Comparison of ENCODE assay signal across 9 cellular contexts in the genomic region with DNA sequence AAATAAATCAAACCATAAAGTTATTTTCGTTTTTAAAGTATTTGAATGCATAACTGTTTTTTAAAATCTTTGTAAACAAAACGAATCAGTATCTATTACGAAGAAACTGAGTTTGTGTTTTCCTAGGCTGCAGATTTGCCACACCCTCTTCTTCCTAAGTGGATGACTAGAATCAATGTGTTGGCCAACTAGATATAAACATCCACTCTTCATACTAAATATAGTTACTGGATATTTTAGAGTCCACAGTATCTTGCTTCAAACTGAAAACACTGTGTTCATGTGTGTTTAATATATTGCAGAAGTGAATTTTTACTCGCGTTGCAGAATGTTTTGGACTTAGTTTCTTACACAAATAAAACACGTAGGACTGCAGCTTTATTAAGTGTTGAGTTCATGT.
DNase-seq lines count a peak whose midpoint lies in the region; ATAC-seq and TF ChIP-seq lines count a peak whose summit lies in the region.
"Had no signal": no experiment of that assay in that cellular context is flagged by ENCODE, and none has a peak within 500 bp of the region (broad histone marks: within the 10 kb centered on the region; RNA-seq: fewer than 3 reads in every experiment).

No MANE protein-coding gene starts in this region.

- no peaks in the 10 kb centered on the region for H3K36me3 ChIP-seq in SK-N-MC (ENCODE audit: insufficient read depth, low read length)
- no peaks in the 10 kb centered on the region for H3K36me3 ChIP-seq in rectal smooth muscle tissue (ENCODE audit: control insufficient read depth, insufficient read depth, low read length)

- ATAC-seq in GM21367 (IDR thresholded peaks at IDR 0.05; ENCODE audit: unreplicated experiment) (no peak), GM21360 (IDR thresholded peaks at IDR 0.05; ENCODE audit: unreplicated experiment) (no peak)

- H3K4me3 ChIP-seq in SK-N-MC (peak overlapping the region; percentile 92), fibroblast of pulmonary artery (replicated peaks; ENCODE audit: low read depth, low read length) (peak overlapping the region; percentile 66), rectal smooth muscle tissue (ENCODE audit: low read length) (peak overlapping the region; percentile 89)

- H3K9me3 ChIP-seq in SK-N-MC (ENCODE audit: low read depth, low read length) = peaks cover 9% of the 10 kb centered on the region; the same call in 1 of the 2 replicates

- DNase-seq in GM03348 (ENCODE audit: low spot score) (peak; percentile 49), SK-N-MC (ENCODE audit: low read depth, low spot score) (no peak), fibroblast of pulmonary artery (ENCODE audit: low read depth) (no peak), NCI-H1436 treated with DMSO at 0.1 percent for 48 hours (lab: John Stamatoyannopoulos, UW) (no peak), NCI-H345 treated with DMSO at 0.1 percent for 48 hours (lab: John Stamatoyannopoulos, UW; ENCODE audit: unreplicated experiment) (no peak)
- DNase-seq: NCI-H524 had no signal

- H3K9ac ChIP-seq in SK-N-MC (ENCODE audit: insufficient read length) (no peak overlapping the region), rectal smooth muscle tissue (ENCODE audit: low read length) (no peak overlapping the region)

- H3K27me3 ChIP-seq in rectal smooth muscle tissue (ENCODE audit: control insufficient read depth, insufficient read depth, low read length) = no peaks in the 10 kb centered on the region

- peaks cover 9% of the 10 kb centered on the region for H3K4me1 ChIP-seq in rectal smooth muscle tissue (ENCODE audit: control insufficient read depth, insufficient read depth, low read length)

- H3K27ac ChIP-seq in SK-N-MC (no peak overlapping the region), rectal smooth muscle tissue (ENCODE audit: low read depth, low read length) (peak overlapping the region; percentile 99)

- no peak for TF ChIP-seq CTCF in fibroblast of pulmonary artery (IDR thresholded peaks at IDR 0.05; ENCODE audit: low read length, missing control alignments)
